Comparison of ENCODE assay signal across 1 cellular context in the genomic region with DNA sequence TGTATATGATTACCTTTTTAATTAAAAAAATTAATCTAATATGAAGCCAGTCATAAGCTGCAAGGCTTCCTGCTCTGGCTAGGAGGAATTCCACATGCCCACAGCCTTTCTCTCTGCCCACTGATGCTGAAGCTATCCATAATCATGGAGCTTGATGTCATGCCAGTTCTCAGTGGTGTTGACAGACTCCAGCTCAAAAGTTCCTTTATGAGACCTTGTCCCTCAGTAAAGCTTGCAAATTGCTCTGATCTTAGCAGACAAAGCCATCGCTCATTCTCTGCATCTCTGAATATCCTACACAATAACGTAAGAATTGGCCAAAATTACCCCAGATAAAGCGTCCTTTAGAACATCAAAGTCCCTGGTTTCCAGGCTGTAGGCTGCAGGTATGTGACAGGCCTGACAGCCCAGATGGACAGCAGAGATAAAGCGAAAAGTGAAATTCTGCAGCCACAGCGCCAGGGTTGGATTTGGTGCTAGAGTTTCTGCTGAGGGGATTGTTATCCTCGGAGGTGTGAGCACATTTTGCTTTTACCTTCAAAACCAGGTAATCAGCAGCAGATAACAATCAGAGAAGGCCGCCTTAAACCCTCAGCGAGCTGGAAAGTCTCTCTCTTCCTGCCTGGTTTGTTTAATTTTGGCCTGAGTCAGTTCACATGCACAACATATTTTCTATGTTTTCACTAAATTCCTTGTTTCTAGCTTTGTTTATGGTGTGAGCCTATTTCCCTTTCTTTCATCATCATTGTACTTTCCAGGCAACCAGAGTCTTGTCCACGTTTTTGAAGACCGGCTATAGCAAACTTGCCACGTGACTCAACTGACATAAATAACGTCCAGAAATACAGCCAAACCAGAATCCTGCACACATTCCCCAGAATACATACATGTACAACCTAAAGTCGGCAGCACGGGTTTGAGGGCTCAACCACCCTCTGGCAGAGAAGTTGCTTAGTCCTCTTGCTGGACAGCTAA.
TF ChIP-seq lines count a peak whose summit lies in the region.

No MANE protein-coding gene starts in this region.

TF ChIP-seq in K562, 482 proteins besides CTCF, POLR2A, EP300 and RAD21 (continued from another document and continues in another):
- TF ChIP-seq, protein P1, sequence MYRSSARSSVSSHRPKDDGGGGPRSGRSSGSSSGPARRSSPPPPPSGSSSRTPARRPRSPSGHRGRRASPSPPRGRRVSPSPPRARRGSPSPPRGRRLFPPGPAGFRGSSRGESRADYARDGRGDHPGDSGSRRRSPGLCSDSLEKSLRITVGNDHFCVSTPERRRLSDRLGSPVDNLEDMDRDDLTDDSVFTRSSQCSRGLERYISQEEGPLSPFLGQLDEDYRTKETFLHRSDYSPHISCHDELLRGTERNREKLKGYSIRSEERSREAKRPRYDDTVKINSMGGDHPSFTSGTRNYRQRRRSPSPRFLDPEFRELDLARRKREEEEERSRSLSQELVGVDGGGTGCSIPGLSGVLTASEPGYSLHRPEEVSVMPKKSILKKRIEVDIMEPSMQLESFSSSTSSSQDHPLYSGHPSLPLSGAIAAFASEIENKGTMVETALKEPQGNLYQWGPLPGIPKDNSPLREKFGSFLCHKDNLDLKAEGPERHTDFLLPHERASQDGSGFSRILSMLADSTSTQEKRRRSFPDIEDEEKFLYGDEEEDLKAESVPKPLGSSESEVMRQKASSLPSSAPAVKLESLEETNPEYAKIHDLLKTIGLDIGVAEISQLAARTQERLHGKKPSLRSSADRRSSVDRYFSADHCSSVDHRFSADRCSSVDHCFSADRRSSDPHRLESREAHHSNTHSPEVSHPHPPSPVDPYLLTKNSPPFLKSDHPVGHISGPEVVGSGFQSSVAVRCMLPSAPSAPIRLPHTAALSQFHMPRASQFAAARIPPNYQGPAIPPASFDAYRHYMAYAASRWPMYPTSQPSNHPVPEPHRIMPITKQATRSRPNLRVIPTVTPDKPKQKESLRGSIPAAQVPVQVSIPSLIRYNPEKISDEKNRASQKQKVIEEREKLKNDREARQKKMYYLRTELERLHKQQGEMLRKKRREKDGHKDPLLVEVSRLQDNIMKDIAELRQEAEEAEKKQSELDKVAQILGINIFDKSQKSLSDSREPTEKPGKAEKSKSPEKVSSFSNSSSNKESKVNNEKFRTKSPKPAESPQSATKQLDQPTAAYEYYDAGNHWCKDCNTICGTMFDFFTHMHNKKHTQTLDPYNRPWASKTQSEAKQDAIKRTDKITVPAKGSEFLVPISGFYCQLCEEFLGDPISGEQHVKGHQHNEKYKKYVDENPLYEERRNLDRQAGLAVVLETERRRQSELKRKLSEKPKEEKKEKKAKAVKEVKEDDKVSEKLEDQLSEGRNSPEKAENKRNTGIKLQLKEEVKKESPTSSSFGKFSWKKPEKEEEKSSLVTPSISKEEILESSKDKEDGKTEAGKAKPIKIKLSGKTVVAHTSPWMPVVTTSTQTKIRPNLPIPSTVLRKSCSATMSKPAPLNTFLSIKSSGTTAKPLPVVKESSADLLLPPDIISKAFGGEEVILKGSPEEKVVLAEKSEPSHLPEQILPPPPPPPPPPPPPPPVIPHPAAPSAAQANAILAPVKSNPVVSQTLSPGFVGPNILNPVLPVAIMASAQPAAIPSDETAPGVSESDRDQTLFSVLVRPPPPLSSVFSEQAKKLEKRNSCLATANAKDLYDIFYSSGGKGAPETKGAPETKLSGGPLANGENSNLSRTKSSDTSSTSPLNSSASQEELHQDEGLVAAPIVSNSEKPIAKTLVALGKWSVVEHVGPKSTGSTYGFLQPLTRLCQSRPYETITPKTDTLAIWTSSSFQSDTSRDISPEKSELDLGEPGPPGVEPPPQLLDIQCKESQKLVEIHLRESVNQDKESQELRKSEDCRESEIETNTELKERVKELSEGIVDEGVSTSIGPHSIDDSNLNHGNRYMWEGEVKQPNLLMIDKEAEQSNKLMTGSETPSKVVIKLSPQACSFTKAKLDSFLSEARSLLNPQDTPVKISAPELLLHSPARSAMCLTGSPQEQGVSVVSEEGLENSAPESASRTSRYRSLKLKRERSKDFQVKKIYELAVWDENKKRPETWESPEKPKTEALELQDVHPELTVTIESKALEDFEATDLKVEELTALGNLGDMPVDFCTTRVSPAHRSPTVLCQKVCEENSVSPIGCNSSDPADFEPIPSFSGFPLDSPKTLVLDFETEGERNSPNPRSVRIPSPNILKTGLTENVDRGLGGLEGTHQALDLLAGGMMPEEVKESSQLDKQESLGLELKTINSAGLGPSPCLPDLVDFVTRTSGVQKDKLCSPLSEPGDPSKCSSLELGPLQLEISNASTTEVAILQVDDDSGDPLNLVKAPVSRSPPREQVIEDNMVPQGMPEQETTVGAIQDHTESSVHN (IDR thresholded peaks at IDR 0.05; ENCODE audit: borderline replicate concordance in 1 of 2, low read depth in 1 of 2) = no peak
- TF ChIP-seq ZEB2 (IDR thresholded peaks at IDR 0.05) (peak; percentile 86; the same call in 1 of the 2 replicates), HLTF (IDR thresholded peaks at IDR 0.05) (no peak), CBFA2T3 (IDR thresholded peaks at IDR 0.05) (no peak), FOXP1 (CRISPR knock-in tag; IDR thresholded peaks at IDR 0.05) (no peak), HDAC6 (IDR thresholded peaks at IDR 0.05; ENCODE audit: low read depth, low read length) (no peak), ZNF785 (CRISPR knock-in tag; IDR thresholded peaks at IDR 0.05) (no peak), ZNF12 (CRISPR knock-in tag; IDR thresholded peaks at IDR 0.05) (no peak), ZNF717 (CRISPR knock-in tag; IDR thresholded peaks at IDR 0.05) (no peak), SMARCB1 (IDR thresholded peaks at IDR 0.05; ENCODE audit: insufficient read length, low read depth) (no peak), SRF (CRISPR knock-in tag; IDR thresholded peaks at IDR 0.05) (no peak), BDP1 (IDR thresholded peaks at IDR 0.05; ENCODE audit: insufficient read depth, insufficient read length) (no peak), DDX20 (tag; IDR thresholded peaks at IDR 0.05; ENCODE audit: low read depth) (no peak), TAF7 (tag; IDR thresholded peaks at IDR 0.05) (no peak), SP2 (IDR thresholded peaks at IDR 0.05; ENCODE audit: extremely low read depth, low read depth, low read length, poor library complexity, severe bottlenecking) (no peak), ZNF75A (CRISPR knock-in tag; IDR thresholded peaks at IDR 0.05) (no peak), PHTF2 (CRISPR knock-in tag; IDR thresholded peaks at IDR 0.05) (no peak), ZNF408 (CRISPR knock-in tag; IDR thresholded peaks at IDR 0.05; ENCODE audit: low read depth) (no peak), SP1 (CRISPR knock-in tag; IDR thresholded peaks at IDR 0.05) (no peak), HDAC1 (IDR thresholded peaks at IDR 0.05) (no peak)
- TF ChIP-seq, protein P2, sequence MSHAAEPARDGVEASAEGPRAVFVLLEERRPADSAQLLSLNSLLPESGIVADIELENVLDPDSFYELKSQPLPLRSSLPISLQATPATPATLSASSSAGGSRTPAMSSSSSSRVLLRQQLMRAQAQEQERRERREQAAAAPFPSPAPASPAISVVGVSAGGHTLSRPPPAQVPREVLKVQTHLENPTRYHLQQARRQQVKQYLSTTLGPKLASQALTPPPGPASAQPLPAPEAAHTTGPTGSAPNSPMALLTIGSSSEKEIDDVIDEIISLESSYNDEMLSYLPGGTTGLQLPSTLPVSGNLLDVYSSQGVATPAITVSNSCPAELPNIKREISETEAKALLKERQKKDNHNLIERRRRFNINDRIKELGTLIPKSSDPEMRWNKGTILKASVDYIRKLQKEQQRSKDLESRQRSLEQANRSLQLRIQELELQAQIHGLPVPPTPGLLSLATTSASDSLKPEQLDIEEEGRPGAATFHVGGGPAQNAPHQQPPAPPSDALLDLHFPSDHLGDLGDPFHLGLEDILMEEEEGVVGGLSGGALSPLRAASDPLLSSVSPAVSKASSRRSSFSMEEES (CRISPR knock-in tag; IDR thresholded peaks at IDR 0.05) = peak; percentile 72
- TF ChIP-seq, protein P3, sequence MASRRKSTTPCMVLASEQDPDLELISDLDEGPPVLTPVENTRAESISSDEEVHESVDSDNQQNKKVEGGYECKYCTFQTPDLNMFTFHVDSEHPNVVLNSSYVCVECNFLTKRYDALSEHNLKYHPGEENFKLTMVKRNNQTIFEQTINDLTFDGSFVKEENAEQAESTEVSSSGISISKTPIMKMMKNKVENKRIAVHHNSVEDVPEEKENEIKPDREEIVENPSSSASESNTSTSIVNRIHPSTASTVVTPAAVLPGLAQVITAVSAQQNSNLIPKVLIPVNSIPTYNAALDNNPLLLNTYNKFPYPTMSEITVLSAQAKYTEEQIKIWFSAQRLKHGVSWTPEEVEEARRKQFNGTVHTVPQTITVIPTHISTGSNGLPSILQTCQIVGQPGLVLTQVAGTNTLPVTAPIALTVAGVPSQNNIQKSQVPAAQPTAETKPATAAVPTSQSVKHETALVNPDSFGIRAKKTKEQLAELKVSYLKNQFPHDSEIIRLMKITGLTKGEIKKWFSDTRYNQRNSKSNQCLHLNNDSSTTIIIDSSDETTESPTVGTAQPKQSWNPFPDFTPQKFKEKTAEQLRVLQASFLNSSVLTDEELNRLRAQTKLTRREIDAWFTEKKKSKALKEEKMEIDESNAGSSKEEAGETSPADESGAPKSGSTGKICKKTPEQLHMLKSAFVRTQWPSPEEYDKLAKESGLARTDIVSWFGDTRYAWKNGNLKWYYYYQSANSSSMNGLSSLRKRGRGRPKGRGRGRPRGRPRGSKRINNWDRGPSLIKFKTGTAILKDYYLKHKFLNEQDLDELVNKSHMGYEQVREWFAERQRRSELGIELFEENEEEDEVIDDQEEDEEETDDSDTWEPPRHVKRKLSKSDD (conservative IDR thresholded peaks at IDR 0.05; ENCODE audit: low read length) = no peak
- TF ChIP-seq, protein P4, sequence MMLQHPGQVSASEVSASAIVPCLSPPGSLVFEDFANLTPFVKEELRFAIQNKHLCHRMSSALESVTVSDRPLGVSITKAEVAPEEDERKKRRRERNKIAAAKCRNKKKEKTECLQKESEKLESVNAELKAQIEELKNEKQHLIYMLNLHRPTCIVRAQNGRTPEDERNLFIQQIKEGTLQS (IDR thresholded peaks at IDR 0.05) = peak; percentile 62; the same call in 1 of the 2 replicates
- TF ChIP-seq, protein P4 (CRISPR knock-in tag; conservative IDR thresholded peaks at IDR 0.05) = no peak
- TF ChIP-seq, protein P5, sequence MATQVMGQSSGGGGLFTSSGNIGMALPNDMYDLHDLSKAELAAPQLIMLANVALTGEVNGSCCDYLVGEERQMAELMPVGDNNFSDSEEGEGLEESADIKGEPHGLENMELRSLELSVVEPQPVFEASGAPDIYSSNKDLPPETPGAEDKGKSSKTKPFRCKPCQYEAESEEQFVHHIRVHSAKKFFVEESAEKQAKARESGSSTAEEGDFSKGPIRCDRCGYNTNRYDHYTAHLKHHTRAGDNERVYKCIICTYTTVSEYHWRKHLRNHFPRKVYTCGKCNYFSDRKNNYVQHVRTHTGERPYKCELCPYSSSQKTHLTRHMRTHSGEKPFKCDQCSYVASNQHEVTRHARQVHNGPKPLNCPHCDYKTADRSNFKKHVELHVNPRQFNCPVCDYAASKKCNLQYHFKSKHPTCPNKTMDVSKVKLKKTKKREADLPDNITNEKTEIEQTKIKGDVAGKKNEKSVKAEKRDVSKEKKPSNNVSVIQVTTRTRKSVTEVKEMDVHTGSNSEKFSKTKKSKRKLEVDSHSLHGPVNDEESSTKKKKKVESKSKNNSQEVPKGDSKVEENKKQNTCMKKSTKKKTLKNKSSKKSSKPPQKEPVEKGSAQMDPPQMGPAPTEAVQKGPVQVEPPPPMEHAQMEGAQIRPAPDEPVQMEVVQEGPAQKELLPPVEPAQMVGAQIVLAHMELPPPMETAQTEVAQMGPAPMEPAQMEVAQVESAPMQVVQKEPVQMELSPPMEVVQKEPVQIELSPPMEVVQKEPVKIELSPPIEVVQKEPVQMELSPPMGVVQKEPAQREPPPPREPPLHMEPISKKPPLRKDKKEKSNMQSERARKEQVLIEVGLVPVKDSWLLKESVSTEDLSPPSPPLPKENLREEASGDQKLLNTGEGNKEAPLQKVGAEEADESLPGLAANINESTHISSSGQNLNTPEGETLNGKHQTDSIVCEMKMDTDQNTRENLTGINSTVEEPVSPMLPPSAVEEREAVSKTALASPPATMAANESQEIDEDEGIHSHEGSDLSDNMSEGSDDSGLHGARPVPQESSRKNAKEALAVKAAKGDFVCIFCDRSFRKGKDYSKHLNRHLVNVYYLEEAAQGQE (CRISPR knock-in tag; IDR thresholded peaks at IDR 0.05; ENCODE audit: low read depth) = no peak
- TF ChIP-seq, protein P6, sequence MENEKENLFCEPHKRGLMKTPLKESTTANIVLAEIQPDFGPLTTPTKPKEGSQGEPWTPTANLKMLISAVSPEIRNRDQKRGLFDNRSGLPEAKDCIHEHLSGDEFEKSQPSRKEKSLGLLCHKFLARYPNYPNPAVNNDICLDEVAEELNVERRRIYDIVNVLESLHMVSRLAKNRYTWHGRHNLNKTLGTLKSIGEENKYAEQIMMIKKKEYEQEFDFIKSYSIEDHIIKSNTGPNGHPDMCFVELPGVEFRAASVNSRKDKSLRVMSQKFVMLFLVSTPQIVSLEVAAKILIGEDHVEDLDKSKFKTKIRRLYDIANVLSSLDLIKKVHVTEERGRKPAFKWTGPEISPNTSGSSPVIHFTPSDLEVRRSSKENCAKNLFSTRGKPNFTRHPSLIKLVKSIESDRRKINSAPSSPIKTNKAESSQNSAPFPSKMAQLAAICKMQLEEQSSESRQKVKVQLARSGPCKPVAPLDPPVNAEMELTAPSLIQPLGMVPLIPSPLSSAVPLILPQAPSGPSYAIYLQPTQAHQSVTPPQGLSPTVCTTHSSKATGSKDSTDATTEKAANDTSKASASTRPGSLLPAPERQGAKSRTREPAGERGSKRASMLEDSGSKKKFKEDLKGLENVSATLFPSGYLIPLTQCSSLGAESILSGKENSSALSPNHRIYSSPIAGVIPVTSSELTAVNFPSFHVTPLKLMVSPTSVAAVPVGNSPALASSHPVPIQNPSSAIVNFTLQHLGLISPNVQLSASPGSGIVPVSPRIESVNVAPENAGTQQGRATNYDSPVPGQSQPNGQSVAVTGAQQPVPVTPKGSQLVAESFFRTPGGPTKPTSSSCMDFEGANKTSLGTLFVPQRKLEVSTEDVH (IDR thresholded peaks at IDR 0.05; ENCODE audit: low read depth, partially characterized antibody) = no peak
